23 cellular contexts compared by ENCODE assay signal in genomic region chr5:65055938-65056337, GRCh38.
"Had no signal": no experiment of that assay in that cellular context is flagged by ENCODE, and none has a peak within 500 bp of the region (broad histone marks: within the 10 kb centered on the region; RNA-seq: fewer than 3 reads in every experiment).

No MANE protein-coding gene starts in this region.

- H3K27ac ChIP-seq: left ventricle myocardium inferior, ovary, psoas muscle, suprapubic skin, uterus had no signal

- H3K4me3 ChIP-seq: left ventricle myocardium inferior, ovary, psoas muscle, suprapubic skin, uterus had no signal

- H3K36me3 ChIP-seq: left ventricle myocardium inferior, ovary, suprapubic skin, uterus had no signal

- H3K9me3 ChIP-seq: ovary, suprapubic skin, uterus had no signal

- H3K27me3 ChIP-seq: ovary, suprapubic skin, uterus had no signal

- DNase-seq: activated CD4-positive, alpha-beta T cell treated with anti-CD3 and anti-CD28 coated beads, Interleukin-2, amount 10 ng/mL, durations not matched to agents 7 days and 5 days; activated CD8-positive, alpha-beta memory T cell treated with anti-CD3 and anti-CD28 coated beads, Interleukin-2, amount 10 ng/mL, durations not matched to agents 7 days and 5 days; activated CD8-positive, alpha-beta T cell treated with anti-CD3 and anti-CD28 coated beads for 36 hours; activated naive CD4-positive, alpha-beta T cell treated with Interleukin-2 at 50 U/mL for 16 hours; activated naive CD8-positive, alpha-beta T cell treated with anti-CD3 and anti-CD28 coated beads for 36 hours; amniotic stem cell; caudate nucleus; effector memory CD8-positive, alpha-beta T cell; foreskin melanocyte; immature natural killer cell; kidney glomerular epithelial cell; left ventricle myocardium inferior; naive thymus-derived CD8-positive, alpha-beta T cell; ovary; psoas muscle; right cardiac atrium; stimulated activated CD4-positive, alpha-beta T cell treated with anti-CD3 and anti-CD28 coated beads, Interleukin-1b, Interleukin-23, amount 100 ng/mL, for 48 hours; stimulated activated naive CD8-positive, alpha-beta T cell treated with anti-CD3 and anti-CD28 coated beads, Interleukin-15, amount 100 ng/mL, for 72 hours; trophoblast cell; uterus had no signal

- H3K4me1 ChIP-seq: left ventricle myocardium inferior, psoas muscle, suprapubic skin, uterus had no signal

- ATAC-seq: activated CD8-positive, alpha-beta memory T cell treated with anti-CD3 and anti-CD28 coated beads, Interleukin-2, amount 10 ng/mL, durations not matched to agents 7 days and 5 days; activated CD8-positive, alpha-beta T cell treated with anti-CD3 and anti-CD28 coated beads for 36 hours; effector memory CD8-positive, alpha-beta T cell; esophagus mucosa; naive thymus-derived CD8-positive, alpha-beta T cell; psoas muscle; right cardiac atrium; stimulated activated effector memory CD8-positive, alpha-beta T cell treated with anti-CD3 and anti-CD28 coated beads, Interleukin-12 subunit alpha, Interleukin-12 subunit beta, amount 100 ng/mL, for 72 hours; stimulated activated naive CD8-positive, alpha-beta T cell treated with anti-CD3 and anti-CD28 coated beads, Interleukin-15, amount 100 ng/mL, for 72 hours had no signal
